34 cellular contexts compared by ENCODE assay signal in the genomic region with DNA sequence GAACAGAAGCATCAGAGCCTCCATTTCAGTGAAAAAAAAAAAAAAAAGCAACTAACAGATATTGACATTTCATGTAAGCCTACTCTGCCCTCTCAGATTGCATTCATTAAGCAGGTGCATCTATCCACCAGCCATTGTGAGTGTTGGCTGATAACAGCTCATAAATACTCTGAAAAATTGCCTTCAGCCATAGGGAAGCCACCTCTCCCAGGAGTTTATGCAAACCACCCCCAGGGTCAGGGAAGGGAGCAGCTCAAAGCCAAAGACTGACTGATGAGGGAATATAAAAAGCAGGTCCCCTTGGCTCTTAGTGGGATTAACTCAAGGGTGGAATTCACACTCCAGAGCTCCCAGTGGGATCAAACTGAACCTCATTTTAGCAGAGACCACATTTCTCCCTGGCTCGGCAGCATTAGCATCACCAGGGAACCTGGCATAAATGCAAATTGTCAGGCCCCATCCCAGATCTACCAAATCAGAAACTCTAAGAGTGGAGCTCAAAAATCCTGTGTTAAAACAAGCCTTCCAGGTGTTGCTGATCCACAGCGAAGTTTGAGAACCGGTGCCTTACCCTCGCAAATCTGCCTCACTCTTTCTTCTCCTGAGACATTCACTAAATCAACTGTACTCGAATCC. TPM values are rescaled to one million over a fixed set of nuclear protein-coding genes. Genes with fewer than 3 reads are reported as not detected.
DNase-seq lines count a peak whose midpoint lies in the region; ATAC-seq and TF ChIP-seq lines count a peak whose summit lies in the region.
"Had no signal": no experiment of that assay in that cellular context is flagged by ENCODE, and none has a peak within 500 bp of the region (broad histone marks: within the 10 kb centered on the region; RNA-seq: fewer than 3 reads in every experiment).

No MANE protein-coding gene starts in this region.

- peak; percentile 25 for DNase-seq in COR-L47 (lab: John Stamatoyannopoulos, UW)
- no peak for DNase-seq in GM23338 (ENCODE audit: low spot score)
- DNase-seq in NCI-H2081 (lab: John Stamatoyannopoulos, UW) = peak; percentile 44 to 77
- peak; percentile 37 for DNase-seq in NCI-H748 treated with DMSO at 0.1 percent for 48 hours (lab: John Stamatoyannopoulos, UW)
- no peak for DNase-seq in A172 (ENCODE audit: low spot score)
- DNase-seq: activated CD4-positive, alpha-beta T cell treated with anti-CD3 and anti-CD28 coated beads for 48 hours; activated CD8-positive, alpha-beta memory T cell treated with anti-CD3 and anti-CD28 coated beads for 24 hours; activated T-cell treated with anti-CD3 and anti-CD28 coated beads for 4 hours; amniotic stem cell; foreskin fibroblast; KG1; NCI-H187; SIG-M5; stimulated activated CD4-positive, alpha-beta T cell treated with anti-CD3 and anti-CD28 coated beads, Interleukin-15, amount 100 ng/mL, for 24 hours; stimulated activated CD4-positive, alpha-beta T cell treated with anti-CD3 and anti-CD28 coated beads, Interleukin-4, amount 100 ng/mL, for 4 hours; WERI-Rb-1 had no signal

- H3K4me1 ChIP-seq in GM23338 (ENCODE audit: insufficient read depth) = peaks cover 4% of the 10 kb centered on the region; the same call in 1 of the 2 replicates
- H3K4me1 ChIP-seq: esophagus muscularis mucosa, tibial nerve had no signal

- no peaks in the 10 kb centered on the region for H3K36me3 ChIP-seq in GM23338 (ENCODE audit: insufficient read depth)
- H3K36me3 ChIP-seq: BLaER1, esophagus muscularis mucosa, tibial nerve, WERI-Rb-1 had no signal

- no peak overlapping the region for H3K4me2 ChIP-seq in GM23338
- H3K4me2 ChIP-seq: BLaER1 had no signal

- H3K4me3 ChIP-seq in GM23338 = no peak overlapping the region
- H3K4me3 ChIP-seq: BLaER1, esophagus muscularis mucosa, tibial nerve had no signal

- no peak overlapping the region for H3K27ac Mint-ChIP-seq in GM23338
- H3K27ac Mint-ChIP-seq: activated naive CD4-positive, alpha-beta T cell treated with anti-CD3 and anti-CD28 coated beads, Interleukin-2, amount 50 U/mL, for 24 hours; activated T-helper 2 cell treated with anti-CD3 and anti-CD28 coated beads, Interferon-gamma antibody, Interleukin-2, Interleukin-4, amounts not matched to agents 10 μg/mL and 5 μg/mL and 100 μg/mL, durations not matched to agents 14 hours and 24 hours and 36 hours; nephron; stimulated activated effector memory CD8-positive, alpha-beta T cell treated with anti-CD3 and anti-CD28 coated beads, Interleukin-12 subunit alpha, Interleukin-12 subunit beta, amount 100 ng/mL, for 72 hours; T-helper 2 cell treated with Interferon-gamma antibody and Interleukin-4, amounts not matched to agents 5 μg/mL and 100 μg/mL, for 36 hours had no signal

- H3K27ac ChIP-seq in GM23338 (ENCODE audit: low read depth) = no peak overlapping the region
- H3K27ac ChIP-seq: BLaER1, esophagus muscularis mucosa, tibial nerve, WERI-Rb-1 had no signal

- TF ChIP-seq CTCF in GM23338 (conservative IDR thresholded peaks at IDR 0.05; ENCODE audit: low read depth in 2 of 2) = no peak

- no peaks in the 10 kb centered on the region for H3F3A ChIP-seq in GM23338 (replicated peaks; ENCODE audit: low read depth)

- H3K79me2 ChIP-seq in GM23338 (replicated peaks; ENCODE audit: insufficient read depth) = no peaks in the 10 kb centered on the region

- no peak for ATAC-seq in GM23338
- ATAC-seq in HG02840 (IDR thresholded peaks at IDR 0.05; ENCODE audit: low FRiP score, unreplicated experiment) = no peak
- ATAC-seq in GM19035 (IDR thresholded peaks at IDR 0.05; ENCODE audit: unreplicated experiment) = no peak
- ATAC-seq: left lobe of liver; stimulated activated effector memory CD8-positive, alpha-beta T cell treated with anti-CD3 and anti-CD28 coated beads, Interleukin-12 subunit alpha, Interleukin-12 subunit beta, amount 100 ng/mL, for 72 hours had no signal

- no peaks in the 10 kb centered on the region for H4K20me1 ChIP-seq in GM23338 (replicated peaks; ENCODE audit: insufficient read depth)
- H4K20me1 ChIP-seq: BLaER1 had no signal

- H3K27me3 Mint-ChIP-seq in GM23338 (ENCODE audit: insufficient read depth, low read depth, poor library complexity) = no peaks in the 10 kb centered on the region
- H3K27me3 Mint-ChIP-seq: activated naive CD4-positive, alpha-beta T cell treated with anti-CD3 and anti-CD28 coated beads, Interleukin-2, amount 50 U/mL, for 24 hours had no signal

- no peaks in the 10 kb centered on the region for H3K9me3 Mint-ChIP-seq in GM23338
- H3K9me3 Mint-ChIP-seq: activated naive CD4-positive, alpha-beta T cell treated with anti-CD3 and anti-CD28 coated beads, Interleukin-2, amount 50 U/mL, for 24 hours; activated T-helper 2 cell treated with anti-CD3 and anti-CD28 coated beads, Interferon-gamma antibody, Interleukin-2, Interleukin-4, amounts not matched to agents 10 μg/mL and 5 μg/mL and 100 μg/mL, durations not matched to agents 14 hours and 24 hours and 36 hours; brain; nephron; stimulated activated effector memory CD8-positive, alpha-beta T cell treated with anti-CD3 and anti-CD28 coated beads, Interleukin-12 subunit alpha, Interleukin-12 subunit beta, amount 100 ng/mL, for 72 hours; T-helper 2 cell treated with Interferon-gamma antibody and Interleukin-4, amounts not matched to agents 5 μg/mL and 100 μg/mL, for 36 hours had no signal

- H3K4me3 Mint-ChIP-seq in GM23338 = no peak overlapping the region
- H3K4me3 Mint-ChIP-seq: activated naive CD4-positive, alpha-beta T cell treated with anti-CD3 and anti-CD28 coated beads, Interleukin-2, amount 50 U/mL, for 24 hours; brain; nephron; stimulated activated effector memory CD8-positive, alpha-beta T cell treated with anti-CD3 and anti-CD28 coated beads, Interleukin-12 subunit alpha, Interleukin-12 subunit beta, amount 100 ng/mL, for 72 hours; T-helper 2 cell treated with Interferon-gamma antibody and Interleukin-4, amounts not matched to agents 5 μg/mL and 100 μg/mL, for 36 hours had no signal

- H3K27me3 ChIP-seq in GM23338 (ENCODE audit: insufficient read depth) = no peaks in the 10 kb centered on the region
- H3K27me3 ChIP-seq: BLaER1, esophagus muscularis mucosa, tibial nerve had no signal

- H3K36me3 Mint-ChIP-seq in GM23338 (ENCODE audit: low read depth) = no peaks in the 10 kb centered on the region
- H3K36me3 Mint-ChIP-seq: activated naive CD4-positive, alpha-beta T cell treated with anti-CD3 and anti-CD28 coated beads, Interleukin-2, amount 50 U/mL, for 24 hours; brain; stimulated activated effector memory CD8-positive, alpha-beta T cell treated with anti-CD3 and anti-CD28 coated beads, Interleukin-12 subunit alpha, Interleukin-12 subunit beta, amount 100 ng/mL, for 72 hours had no signal

- H2AFZ ChIP-seq in GM23338 = peak overlapping the region; percentile 59; the same call in 1 of the 2 replicates

- peaks cover 2% of the 10 kb centered on the region; the same call in 2 of the 3 replicates for H3K4me1 Mint-ChIP-seq in GM23338
- H3K4me1 Mint-ChIP-seq: activated naive CD4-positive, alpha-beta T cell treated with anti-CD3 and anti-CD28 coated beads, Interleukin-2, amount 50 U/mL, for 24 hours; nephron; stimulated activated effector memory CD8-positive, alpha-beta T cell treated with anti-CD3 and anti-CD28 coated beads, Interleukin-12 subunit alpha, Interleukin-12 subunit beta, amount 100 ng/mL, for 72 hours had no signal

- H3K9me2 ChIP-seq in GM23338 (ENCODE audit: insufficient read depth) = peaks cover 17% of the 10 kb centered on the region

TF ChIP-seq in GM23338, 12 proteins besides CTCF, POLR2A, EP300 and RAD21 (continues in another document):
- TF ChIP-seq STAT1 (IDR thresholded peaks at IDR 0.05; ENCODE audit: unreplicated experiment) (no peak), JUNB (IDR thresholded peaks at IDR 0.05; ENCODE audit: unreplicated experiment) (no peak), EZH2phosphoT487 (IDR thresholded peaks at IDR 0.05; ENCODE audit: unreplicated experiment) (no peak), ZNF331 (CRISPR knock-in tag; IDR thresholded peaks at IDR 0.05; ENCODE audit: low read depth) (no peak)
- TF ChIP-seq, protein P1, sequence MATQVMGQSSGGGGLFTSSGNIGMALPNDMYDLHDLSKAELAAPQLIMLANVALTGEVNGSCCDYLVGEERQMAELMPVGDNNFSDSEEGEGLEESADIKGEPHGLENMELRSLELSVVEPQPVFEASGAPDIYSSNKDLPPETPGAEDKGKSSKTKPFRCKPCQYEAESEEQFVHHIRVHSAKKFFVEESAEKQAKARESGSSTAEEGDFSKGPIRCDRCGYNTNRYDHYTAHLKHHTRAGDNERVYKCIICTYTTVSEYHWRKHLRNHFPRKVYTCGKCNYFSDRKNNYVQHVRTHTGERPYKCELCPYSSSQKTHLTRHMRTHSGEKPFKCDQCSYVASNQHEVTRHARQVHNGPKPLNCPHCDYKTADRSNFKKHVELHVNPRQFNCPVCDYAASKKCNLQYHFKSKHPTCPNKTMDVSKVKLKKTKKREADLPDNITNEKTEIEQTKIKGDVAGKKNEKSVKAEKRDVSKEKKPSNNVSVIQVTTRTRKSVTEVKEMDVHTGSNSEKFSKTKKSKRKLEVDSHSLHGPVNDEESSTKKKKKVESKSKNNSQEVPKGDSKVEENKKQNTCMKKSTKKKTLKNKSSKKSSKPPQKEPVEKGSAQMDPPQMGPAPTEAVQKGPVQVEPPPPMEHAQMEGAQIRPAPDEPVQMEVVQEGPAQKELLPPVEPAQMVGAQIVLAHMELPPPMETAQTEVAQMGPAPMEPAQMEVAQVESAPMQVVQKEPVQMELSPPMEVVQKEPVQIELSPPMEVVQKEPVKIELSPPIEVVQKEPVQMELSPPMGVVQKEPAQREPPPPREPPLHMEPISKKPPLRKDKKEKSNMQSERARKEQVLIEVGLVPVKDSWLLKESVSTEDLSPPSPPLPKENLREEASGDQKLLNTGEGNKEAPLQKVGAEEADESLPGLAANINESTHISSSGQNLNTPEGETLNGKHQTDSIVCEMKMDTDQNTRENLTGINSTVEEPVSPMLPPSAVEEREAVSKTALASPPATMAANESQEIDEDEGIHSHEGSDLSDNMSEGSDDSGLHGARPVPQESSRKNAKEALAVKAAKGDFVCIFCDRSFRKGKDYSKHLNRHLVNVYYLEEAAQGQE (IDR thresholded peaks at IDR 0.05; ENCODE audit: unreplicated experiment) = no peak

RNA-seq across cellular contexts. Expression of a gene that starts 14.2 kb away (rescaled TPM):
- total RNA-seq in GM23338 (2014; rRNA removed; shearing (Covaris generic)) = not detected in 2 replicates
- not detected in 2 replicates for polyA plus RNA-seq in GM23338 (2016; fragmentation: Nextera tagmentation; extraction: Ambion mirVana)
- not detected in 2 replicates for total RNA-seq in A172 (2014; rRNA removed; shearing (Covaris generic))
- total RNA-seq: activated T-helper 2 cell treated with anti-CD3 and anti-CD28 coated beads, Interferon-gamma antibody, Interleukin-2, Interleukin-4, amounts not matched to agents 10 μg/mL and 5 μg/mL and 100 μg/mL, durations not matched to agents 14 hours and 24 hours and 36 hours; Daoy; dermis microvascular lymphatic vessel endothelial cell; esophagus muscularis mucosa; H1; MCF 10A; omental fat pad; pulmonary artery endothelial cell; tibial nerve had no signal
- polyA plus RNA-seq: H1 had no signal

RNA-seq across cellular contexts. Expression of a gene that starts 23.1 kb away (rescaled TPM):
- 3.7 and 4.0 TPM in 2 replicates for total RNA-seq in GM23338 (2014; rRNA removed; shearing (Covaris generic))
- 2.6 and 4.3 TPM in 2 replicates for polyA plus RNA-seq in GM23338 (2016; fragmentation: Nextera tagmentation; extraction: Ambion mirVana)
- 6.7 and 9.6 TPM in 2 replicates for total RNA-seq in A172 (2014; rRNA removed; shearing (Covaris generic))

Comparison
In these comparisons a context has a peak if more than half of its experiments do, and no peak if none do; other contexts are left out.
1. DNase-seq: peak in COR-L47 (single experiment), NCI-H2081 (2 of 2) and NCI-H748 treated with DMSO at 0.1 percent for 48 hours (single experiment); none in GM23338 (single experiment) and A172 (single experiment).